In the genomic region with DNA sequence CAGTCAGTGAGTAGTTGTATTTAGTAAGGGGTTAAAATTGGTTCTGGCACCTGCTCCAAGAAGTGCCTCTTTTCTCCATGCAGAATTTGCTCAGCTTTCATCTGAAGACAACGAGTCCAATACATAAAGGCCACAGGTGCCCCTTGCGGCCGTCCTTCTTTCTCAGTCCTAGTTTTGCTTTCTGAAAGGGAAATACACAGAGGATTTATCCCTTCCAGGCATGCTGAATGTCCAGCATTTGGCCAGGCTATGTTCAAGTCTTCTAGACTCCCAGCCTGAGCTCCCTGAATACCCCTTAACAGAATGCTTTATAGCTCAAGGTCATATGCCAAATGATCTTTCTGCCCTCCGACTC, we compare ENCODE assay signal across 17 cellular contexts.
DNase-seq lines count a peak whose midpoint lies in the region; ATAC-seq and TF ChIP-seq lines count a peak whose summit lies in the region.
"Had no signal": no experiment of that assay in that cellular context is flagged by ENCODE, and none has a peak within 500 bp of the region (broad histone marks: within the 10 kb centered on the region; RNA-seq: fewer than 3 reads in every experiment).

No MANE protein-coding gene starts in this region.

- ATAC-seq in Right ventricle myocardium inferior = no peak
- ATAC-seq: GM23338, HepG2 had no signal

- peaks cover 40% of the 10 kb centered on the region for H3K4me1 Mint-ChIP-seq in chondrocyte (ENCODE audit: low read depth)
- H3K4me1 Mint-ChIP-seq: CD4-positive, alpha-beta memory T cell had no signal

- peak in 1 of 2 donors; percentile 35 for DNase-seq in cardiac muscle cell (ENCODE audit: low read depth in 1 of 2, low spot score in 1 of 2)
- DNase-seq in Right ventricle myocardium inferior (ENCODE audit: missing footprints) = no peak
- peak; percentile 78 for DNase-seq in left kidney (ENCODE audit: low read depth, low spot score)
- peak; percentile 54 to 57 for DNase-seq in thyroid gland
- DNase-seq in kidney tubule cell (ENCODE audit: low spot score) = no peak
- no peak for DNase-seq in NOMO-1 treated with DMSO at 0.1 percent for 48 hours (lab: John Stamatoyannopoulos, UW; ENCODE audit: unreplicated experiment)
- no peak for DNase-seq in chondrocyte (ENCODE audit: low spot score)
- DNase-seq: 8988T; CD4-positive, alpha-beta memory T cell; DMS153; DMS79; GF-D8; HCEC 1CT had no signal

- no peaks in the 10 kb centered on the region for H3K36me3 ChIP-seq in cardiac muscle cell
- H3K36me3 ChIP-seq in thyroid gland = no peaks in the 10 kb centered on the region
- H3K36me3 ChIP-seq: BLaER1 had no signal

- H3K4me3 Mint-ChIP-seq in chondrocyte (ENCODE audit: unreplicated experiment) = no peak overlapping the region
- H3K4me3 Mint-ChIP-seq: CD14-positive monocyte; CD4-positive, alpha-beta memory T cell; GM23338 had no signal

- H3K36me3 Mint-ChIP-seq in chondrocyte (ENCODE audit: low read depth) = no peaks in the 10 kb centered on the region
- H3K36me3 Mint-ChIP-seq: CD14-positive monocyte; CD4-positive, alpha-beta memory T cell had no signal

- no peaks in the 10 kb centered on the region for H3K9me3 Mint-ChIP-seq in chondrocyte (ENCODE audit: low read depth)
- H3K9me3 Mint-ChIP-seq: GM23338 had no signal

- WGBS in thyroid gland, 2 donors = 34 to 51% methylated on average over 4 of the region's 4 CpGs

- H3K9me3 ChIP-seq in cardiac muscle cell (ENCODE audit: low read depth) (no peaks in the 10 kb centered on the region), thyroid gland (no peaks in the 10 kb centered on the region)
- H3K9me3 ChIP-seq: BLaER1 had no signal

- peaks cover 6% of the 10 kb centered on the region for H3K27me3 Mint-ChIP-seq in chondrocyte (ENCODE audit: low read depth)

- TF ChIP-seq POLR2A in thyroid gland (IDR thresholded peaks at IDR 0.05) = no peak

- H3K27ac Mint-ChIP-seq in chondrocyte (ENCODE audit: unreplicated experiment) = no peak overlapping the region
- H3K27ac Mint-ChIP-seq: CD14-positive monocyte; CD4-positive, alpha-beta memory T cell; GM23338 had no signal

- H3K27me3 ChIP-seq in cardiac muscle cell = no peaks in the 10 kb centered on the region
- no peaks in the 10 kb centered on the region for H3K27me3 ChIP-seq in thyroid gland
- H3K27me3 ChIP-seq: BLaER1 had no signal

- H3K4me1 ChIP-seq in cardiac muscle cell (ENCODE audit: low read depth) = peaks cover 52% of the 10 kb centered on the region
- peaks cover 10 to 26% of the 10 kb centered on the region in 2 donors for H3K4me1 ChIP-seq in thyroid gland
- H3K4me1 ChIP-seq: BLaER1 had no signal

- H3K4me3 ChIP-seq in cardiac muscle cell (no peak overlapping the region), thyroid gland (replicated peaks in 1 of 3) (no peak overlapping the region)
- H3K4me3 ChIP-seq: BLaER1, GM23338 had no signal

- intact Hi-C loops in Right ventricle myocardium inferior (cut with DNase I) = loop anchor here (5.0 kb wide), 1 partner anchor 38 kb away; no protein-coding TSS in a partner anchor
- intact Hi-C loops in thyroid gland (cut with DNase I) = no loop called here

- TF ChIP-seq CTCF in cardiac muscle cell (IDR thresholded peaks at IDR 0.05; ENCODE audit: low read depth, low read length) = no peak
- peak in 3 of 6 experiments; percentile 12 to 37 (median 31) for TF ChIP-seq CTCF in thyroid gland (IDR thresholded peaks at IDR 0.05)
- TF ChIP-seq CTCF in chondrocyte (IDR thresholded peaks at IDR 0.05) = no peak

- H3K27ac ChIP-seq in cardiac muscle cell (peak overlapping the region; percentile 69), thyroid gland (peak overlapping the region in 1 of 3 donors; percentile 2)
- H3K27ac ChIP-seq: BLaER1 had no signal

Comparison
In these comparisons a context has a peak if more than half of its experiments do, and no peak if none do; other contexts are left out.
1. DNase-seq: peak in left kidney (single experiment) and thyroid gland (2 of 2); none in Right ventricle myocardium inferior (single experiment), kidney tubule cell (single experiment), NOMO-1 treated with DMSO at 0.1 percent for 48 hours (single experiment) and chondrocyte (single experiment).